In the genomic region with DNA sequence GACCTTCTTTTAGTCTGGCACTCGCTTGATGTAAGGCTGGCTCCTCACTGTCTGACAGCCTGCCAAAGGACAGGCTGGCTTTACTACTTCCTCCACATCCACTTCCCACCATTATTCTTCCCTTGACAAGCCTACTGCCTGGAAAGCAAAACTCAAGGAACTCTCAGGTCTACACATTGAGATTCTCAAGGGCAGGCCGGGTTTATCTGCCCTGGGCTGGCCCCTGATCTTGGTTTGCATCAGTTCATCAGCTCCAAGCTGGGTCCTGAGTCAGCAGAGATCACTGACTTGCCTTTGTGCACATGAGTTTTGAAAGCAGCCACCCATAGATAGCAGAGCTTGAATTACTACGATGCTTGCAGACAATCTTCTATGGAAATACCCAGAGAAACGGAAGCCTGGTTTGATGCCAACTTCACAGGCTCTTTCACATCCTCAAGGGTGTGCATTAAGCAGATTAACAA, we compare ENCODE assay signal across 8 cellular contexts. TPM values are rescaled to one million over a fixed set of nuclear protein-coding genes. Genes with fewer than 3 reads are reported as not detected.
DNase-seq lines count a peak whose midpoint lies in the region; ATAC-seq, FAIRE-seq and TF ChIP-seq lines count a peak whose summit lies in the region.

No MANE protein-coding gene starts in this region.

- peaks cover 8% of the 10 kb centered on the region; the same call in 1 of the 2 replicates for H4K20me1 ChIP-seq in OCI-LY3 (ENCODE audit: insufficient read depth, low read length)

- H3K4me3 ChIP-seq in OCI-LY3 (ENCODE audit: low read length) (peak overlapping the region; percentile 35), left ventricle myocardium inferior (no peak overlapping the region)

- peak overlapping the region; percentile 66 for H3K4me2 ChIP-seq in OCI-LY3 (ENCODE audit: low read length)

- no peak overlapping the region for H2AFZ ChIP-seq in OCI-LY3 (ENCODE audit: low read depth, low read length)

- no peak overlapping the region for H3K9ac ChIP-seq in OCI-LY3 (ENCODE audit: low read length)

- no peak for DNase-seq in GM12891 (ENCODE audit: insufficient read length, low spot score)
- DNase-seq in left ventricle myocardium inferior, result no peak
- no peak for DNase-seq in HuH-7 (ENCODE audit: low spot score)
- DNase-seq in NCI-H2171 treated with DMSO at 0.1 percent for 48 hours (lab: John Stamatoyannopoulos, UW), result no peak
- DNase-seq in NCI-H345 treated with DMSO at 0.1 percent for 48 hours (lab: John Stamatoyannopoulos, UW; ENCODE audit: unreplicated experiment), result no peak

- intact Hi-C loops in left ventricle myocardium inferior (cut with micrococcal nuclease), result no loop called here

- FAIRE-seq in GM12891 (lab: Jason Lieb, UNC), result peak; percentile 82

- H3K27ac ChIP-seq in OCI-LY3 (ENCODE audit: low read length) (0 out of 2 replicates have a peak overlapping the region, but pooled peaks have one; percentile 4), left ventricle myocardium inferior (replicated peaks) (peak overlapping the region; percentile 2)

- no peaks in the 10 kb centered on the region for H3K36me3 ChIP-seq in OCI-LY3 (replicated peaks; ENCODE audit: low read depth, low read length)
- H3K36me3 ChIP-seq in left ventricle myocardium inferior, result peaks cover 22% of the 10 kb centered on the region

- no peaks in the 10 kb centered on the region for H3K79me2 ChIP-seq in OCI-LY3 (ENCODE audit: low read length)

- no peak for TF ChIP-seq POLR2A in GM12891 (IDR thresholded peaks at IDR 0.05; ENCODE audit: low read depth, low read length)

- H3K27me3 ChIP-seq in OCI-LY3 (ENCODE audit: low read depth, low read length) (peaks cover 27% of the 10 kb centered on the region), left ventricle myocardium inferior (ENCODE audit: low read depth) (no peaks in the 10 kb centered on the region)

- H3K9me3 ChIP-seq in OCI-LY3 (ENCODE audit: insufficient read depth, low read length), result no peaks in the 10 kb centered on the region
- no peaks in the 10 kb centered on the region for H3K9me3 ChIP-seq in left ventricle myocardium inferior (replicated peaks)

- no peak for TF ChIP-seq CTCF in OCI-LY3 (IDR thresholded peaks at IDR 0.05; ENCODE audit: low read depth, low read length)
- TF ChIP-seq CTCF in left ventricle myocardium inferior (IDR thresholded peaks at IDR 0.05; ENCODE audit: borderline replicate concordance), result no peak

- ATAC-seq in GM21723 (IDR thresholded peaks at IDR 0.05; ENCODE audit: unreplicated experiment), result peak; percentile 37
- no peak for ATAC-seq in GM19455 (IDR thresholded peaks at IDR 0.05; ENCODE audit: unreplicated experiment)

- H3K4me1 ChIP-seq in OCI-LY3 (ENCODE audit: low read length) (peaks cover 43% of the 10 kb centered on the region), left ventricle myocardium inferior (peaks cover 30% of the 10 kb centered on the region)

TF ChIP-seq in GM12891, 5 proteins besides CTCF, POLR2A, EP300 and RAD21:
- TF ChIP-seq POLR2AphosphoS5 (IDR thresholded peaks at IDR 0.05; ENCODE audit: low read depth, low read length), result no peak
- TF ChIP-seq SPI1 (IDR thresholded peaks at IDR 0.05; ENCODE audit: low read depth, low read length), result peak; percentile 60
- TF ChIP-seq POU2F2 (IDR thresholded peaks at IDR 0.05; ENCODE audit: low read depth, low read length), result no peak
- TF ChIP-seq TAF1 (IDR thresholded peaks at IDR 0.05; ENCODE audit: low read depth, low read length), result no peak
- peak; percentile 62 for TF ChIP-seq PAX5 (IDR thresholded peaks at IDR 0.05; ENCODE audit: insufficient read depth, low read length, severe bottlenecking)
TF ChIP-seq in GM12891: peak in this region for 2.

RNA-seq across cellular contexts. Expression of a gene that starts 53.9 kb away (rescaled TPM):
- polyA plus RNA-seq in GM12891 (2012; ENCODE audit: low read depth, missing spikeins), result 10.2 TPM
- 9.4 TPM for total RNA-seq in left ventricle myocardium inferior
